In the genomic region with DNA sequence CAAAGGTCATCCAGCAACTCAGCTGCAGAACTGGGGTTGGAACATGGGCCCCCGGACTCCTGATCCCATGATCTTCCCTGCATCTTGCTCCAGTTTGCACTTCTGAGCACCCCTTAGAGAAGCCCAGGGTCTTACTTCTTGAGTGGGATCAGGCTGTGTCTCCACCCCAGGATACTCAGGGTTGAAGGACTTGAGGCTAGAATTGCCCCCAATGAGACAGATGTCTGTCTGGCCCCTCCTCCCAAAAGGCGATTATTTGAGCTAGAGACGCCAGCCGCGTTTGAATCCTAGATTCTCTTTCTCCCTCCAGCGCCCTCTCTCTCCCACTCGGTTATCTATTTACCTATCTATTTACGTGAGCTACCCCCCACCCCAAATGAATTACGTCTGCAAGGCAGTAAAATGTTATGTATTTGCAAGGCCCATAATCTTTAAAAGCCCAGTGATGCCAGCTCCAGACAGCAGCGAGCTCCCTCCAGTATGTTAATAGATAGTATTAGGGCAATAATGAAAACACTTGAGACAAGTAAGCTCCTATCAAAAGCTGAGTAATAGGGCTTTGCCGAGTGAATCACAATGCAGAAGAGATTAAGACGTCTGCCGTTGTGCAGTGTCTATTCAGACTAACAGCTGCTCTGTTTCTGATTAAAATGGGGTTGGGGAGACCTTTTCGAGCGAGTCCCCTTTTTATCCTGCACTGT, we compare ENCODE assay signal across 1 cellular context.
A peak's percentile ranks its signal among the peaks of the same experiment; 100 is the strongest.
TF ChIP-seq lines count a peak whose summit lies in the region.

No MANE protein-coding gene starts in this region.

TF ChIP-seq in HepG2, 621 proteins besides CTCF, POLR2A, EP300 and RAD21:
- TF ChIP-seq ZBTB26 (CRISPR knock-in tag; IDR thresholded peaks at IDR 0.05; ENCODE audit: borderline replicate concordance) (no peak), HOXA3 (CRISPR knock-in tag; IDR thresholded peaks at IDR 0.05) (no peak), HNF4A (CRISPR knock-in tag; IDR thresholded peaks at IDR 0.05) (0 out of 2 replicates have a peak, but pooled peaks have one; percentile 31), RBFOX2 (IDR thresholded peaks at IDR 0.05; ENCODE audit: low read depth, low read length) (no peak), AHR (CRISPR knock-in tag; IDR thresholded peaks at IDR 0.05) (no peak), HNF4G (IDR thresholded peaks at IDR 0.05; ENCODE audit: borderline replicate concordance, low read depth, low read length) (0 out of 2 replicates have a peak, but pooled peaks have one; percentile 21), HNF4G (CRISPR knock-in tag; IDR thresholded peaks at IDR 0.05; ENCODE audit: borderline replicate concordance, low read depth) (no peak)
TF ChIP-seq in HepG2: peak in this region for 2.
